Comparison of ENCODE assay signal across 1 cellular context in genomic region chr7:124460555-124460954, GRCh38.
TF ChIP-seq lines count a peak whose summit lies in the region.

No MANE protein-coding gene starts in this region.

TF ChIP-seq in HepG2, 621 proteins besides CTCF, POLR2A, EP300 and RAD21 (continued from another document and continues in another):
- TF ChIP-seq ZNF609 (CRISPR knock-in tag; IDR thresholded peaks at IDR 0.05; ENCODE audit: borderline replicate concordance): peak; percentile 67; the same call in 1 of the 2 replicates
- TF ChIP-seq ESRRA (CRISPR knock-in tag; IDR thresholded peaks at IDR 0.05; ENCODE audit: low read depth): no peak
- TF ChIP-seq, protein P1, sequence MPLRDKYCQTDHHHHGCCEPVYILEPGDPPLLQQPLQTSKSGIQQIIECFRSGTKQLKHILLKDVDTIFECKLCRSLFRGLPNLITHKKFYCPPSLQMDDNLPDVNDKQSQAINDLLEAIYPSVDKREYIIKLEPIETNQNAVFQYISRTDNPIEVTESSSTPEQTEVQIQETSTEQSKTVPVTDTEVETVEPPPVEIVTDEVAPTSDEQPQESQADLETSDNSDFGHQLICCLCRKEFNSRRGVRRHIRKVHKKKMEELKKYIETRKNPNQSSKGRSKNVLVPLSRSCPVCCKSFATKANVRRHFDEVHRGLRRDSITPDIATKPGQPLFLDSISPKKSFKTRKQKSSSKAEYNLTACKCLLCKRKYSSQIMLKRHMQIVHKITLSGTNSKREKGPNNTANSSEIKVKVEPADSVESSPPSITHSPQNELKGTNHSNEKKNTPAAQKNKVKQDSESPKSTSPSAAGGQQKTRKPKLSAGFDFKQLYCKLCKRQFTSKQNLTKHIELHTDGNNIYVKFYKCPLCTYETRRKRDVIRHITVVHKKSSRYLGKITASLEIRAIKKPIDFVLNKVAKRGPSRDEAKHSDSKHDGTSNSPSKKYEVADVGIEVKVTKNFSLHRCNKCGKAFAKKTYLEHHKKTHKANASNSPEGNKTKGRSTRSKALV (CRISPR knock-in tag; IDR thresholded peaks at IDR 0.05): no peak
- TF ChIP-seq NKX3-1 (CRISPR knock-in tag; IDR thresholded peaks at IDR 0.05): no peak
- peak; percentile 72 for TF ChIP-seq GATAD2A (CRISPR knock-in tag; IDR thresholded peaks at IDR 0.05)
- TF ChIP-seq SRSF9 (IDR thresholded peaks at IDR 0.05; ENCODE audit: borderline replicate concordance, insufficient read depth, low read depth, low read length, poor library complexity, severe bottlenecking): no peak
- no peak for TF ChIP-seq MED8 (CRISPR knock-in tag; IDR thresholded peaks at IDR 0.05; ENCODE audit: insufficient replicate concordance)
- TF ChIP-seq SATB2 (CRISPR knock-in tag; IDR thresholded peaks at IDR 0.05): no peak
- TF ChIP-seq, protein P2, sequence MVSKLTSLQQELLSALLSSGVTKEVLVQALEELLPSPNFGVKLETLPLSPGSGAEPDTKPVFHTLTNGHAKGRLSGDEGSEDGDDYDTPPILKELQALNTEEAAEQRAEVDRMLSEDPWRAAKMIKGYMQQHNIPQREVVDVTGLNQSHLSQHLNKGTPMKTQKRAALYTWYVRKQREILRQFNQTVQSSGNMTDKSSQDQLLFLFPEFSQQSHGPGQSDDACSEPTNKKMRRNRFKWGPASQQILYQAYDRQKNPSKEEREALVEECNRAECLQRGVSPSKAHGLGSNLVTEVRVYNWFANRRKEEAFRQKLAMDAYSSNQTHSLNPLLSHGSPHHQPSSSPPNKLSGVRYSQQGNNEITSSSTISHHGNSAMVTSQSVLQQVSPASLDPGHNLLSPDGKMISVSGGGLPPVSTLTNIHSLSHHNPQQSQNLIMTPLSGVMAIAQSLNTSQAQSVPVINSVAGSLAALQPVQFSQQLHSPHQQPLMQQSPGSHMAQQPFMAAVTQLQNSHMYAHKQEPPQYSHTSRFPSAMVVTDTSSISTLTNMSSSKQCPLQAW (CRISPR knock-in tag; IDR thresholded peaks at IDR 0.05): no peak
- no peak for TF ChIP-seq WIZ (CRISPR knock-in tag; IDR thresholded peaks at IDR 0.05)
- no peak for TF ChIP-seq ZNF280D (CRISPR knock-in tag; IDR thresholded peaks at IDR 0.05)
- TF ChIP-seq ZNF660 (CRISPR knock-in tag; IDR thresholded peaks at IDR 0.05; ENCODE audit: borderline replicate concordance, low read depth): no peak
- TF ChIP-seq, protein P3, sequence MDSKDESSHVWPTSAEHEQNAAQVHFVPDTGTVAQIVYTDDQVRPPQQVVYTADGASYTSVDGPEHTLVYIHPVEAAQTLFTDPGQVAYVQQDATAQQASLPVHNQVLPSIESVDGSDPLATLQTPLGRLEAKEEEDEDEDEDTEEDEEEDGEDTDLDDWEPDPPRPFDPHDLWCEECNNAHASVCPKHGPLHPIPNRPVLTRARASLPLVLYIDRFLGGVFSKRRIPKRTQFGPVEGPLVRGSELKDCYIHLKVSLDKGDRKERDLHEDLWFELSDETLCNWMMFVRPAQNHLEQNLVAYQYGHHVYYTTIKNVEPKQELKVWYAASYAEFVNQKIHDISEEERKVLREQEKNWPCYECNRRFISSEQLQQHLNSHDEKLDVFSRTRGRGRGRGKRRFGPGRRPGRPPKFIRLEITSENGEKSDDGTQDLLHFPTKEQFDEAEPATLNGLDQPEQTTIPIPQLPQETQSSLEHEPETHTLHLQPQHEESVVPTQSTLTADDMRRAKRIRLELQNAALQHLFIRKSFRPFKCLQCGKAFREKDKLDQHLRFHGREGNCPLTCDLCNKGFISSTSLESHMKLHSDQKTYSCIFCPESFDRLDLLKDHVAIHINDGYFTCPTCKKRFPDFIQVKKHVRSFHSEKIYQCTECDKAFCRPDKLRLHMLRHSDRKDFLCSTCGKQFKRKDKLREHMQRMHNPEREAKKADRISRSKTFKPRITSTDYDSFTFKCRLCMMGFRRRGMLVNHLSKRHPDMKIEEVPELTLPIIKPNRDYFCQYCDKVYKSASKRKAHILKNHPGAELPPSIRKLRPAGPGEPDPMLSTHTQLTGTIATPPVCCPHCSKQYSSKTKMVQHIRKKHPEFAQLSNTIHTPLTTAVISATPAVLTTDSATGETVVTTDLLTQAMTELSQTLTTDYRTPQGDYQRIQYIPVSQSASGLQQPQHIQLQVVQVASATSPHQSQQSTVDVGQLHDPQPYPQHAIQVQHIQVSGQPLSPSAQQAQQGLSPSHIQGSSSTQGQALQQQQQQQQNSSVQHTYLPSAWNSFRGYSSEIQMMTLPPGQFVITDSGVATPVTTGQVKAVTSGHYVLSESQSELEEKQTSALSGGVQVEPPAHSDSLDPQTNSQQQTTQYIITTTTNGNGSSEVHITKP (CRISPR knock-in tag; IDR thresholded peaks at IDR 0.05; ENCODE audit: low read depth): no peak
- no peak for TF ChIP-seq THYN1 (CRISPR knock-in tag; IDR thresholded peaks at IDR 0.05; ENCODE audit: borderline replicate concordance, low read depth)
- 0 out of 2 replicates have a peak, but pooled peaks have one; percentile 38 for TF ChIP-seq HDAC2 (CRISPR knock-in tag; IDR thresholded peaks at IDR 0.05)
- no peak for TF ChIP-seq ZNF33B (CRISPR knock-in tag; IDR thresholded peaks at IDR 0.05)
- TF ChIP-seq DPF2 (CRISPR knock-in tag; IDR thresholded peaks at IDR 0.05; ENCODE audit: borderline replicate concordance, low read depth): no peak
- TF ChIP-seq SMARCC2 (IDR thresholded peaks at IDR 0.05): no peak
- TF ChIP-seq, protein P4, sequence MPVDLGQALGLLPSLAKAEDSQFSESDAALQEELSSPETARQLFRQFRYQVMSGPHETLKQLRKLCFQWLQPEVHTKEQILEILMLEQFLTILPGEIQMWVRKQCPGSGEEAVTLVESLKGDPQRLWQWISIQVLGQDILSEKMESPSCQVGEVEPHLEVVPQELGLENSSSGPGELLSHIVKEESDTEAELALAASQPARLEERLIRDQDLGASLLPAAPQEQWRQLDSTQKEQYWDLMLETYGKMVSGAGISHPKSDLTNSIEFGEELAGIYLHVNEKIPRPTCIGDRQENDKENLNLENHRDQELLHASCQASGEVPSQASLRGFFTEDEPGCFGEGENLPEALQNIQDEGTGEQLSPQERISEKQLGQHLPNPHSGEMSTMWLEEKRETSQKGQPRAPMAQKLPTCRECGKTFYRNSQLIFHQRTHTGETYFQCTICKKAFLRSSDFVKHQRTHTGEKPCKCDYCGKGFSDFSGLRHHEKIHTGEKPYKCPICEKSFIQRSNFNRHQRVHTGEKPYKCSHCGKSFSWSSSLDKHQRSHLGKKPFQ (CRISPR knock-in tag; IDR thresholded peaks at IDR 0.05; ENCODE audit: insufficient replicate concordance): no peak
- TF ChIP-seq, protein P5, sequence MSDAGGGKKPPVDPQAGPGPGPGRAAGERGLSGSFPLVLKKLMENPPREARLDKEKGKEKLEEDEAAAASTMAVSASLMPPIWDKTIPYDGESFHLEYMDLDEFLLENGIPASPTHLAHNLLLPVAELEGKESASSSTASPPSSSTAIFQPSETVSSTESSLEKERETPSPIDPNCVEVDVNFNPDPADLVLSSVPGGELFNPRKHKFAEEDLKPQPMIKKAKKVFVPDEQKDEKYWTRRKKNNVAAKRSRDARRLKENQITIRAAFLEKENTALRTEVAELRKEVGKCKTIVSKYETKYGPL (CRISPR knock-in tag; IDR thresholded peaks at IDR 0.05): no peak
- no peak for TF ChIP-seq DR1 (CRISPR knock-in tag; IDR thresholded peaks at IDR 0.05)
- TF ChIP-seq HMG20A (CRISPR knock-in tag; IDR thresholded peaks at IDR 0.05; ENCODE audit: borderline replicate concordance): peak; percentile 44; the same call in 1 of the 2 replicates
- TF ChIP-seq TSC22D2 (CRISPR knock-in tag; IDR thresholded peaks at IDR 0.05; ENCODE audit: borderline replicate concordance): no peak
- no peak for TF ChIP-seq MEIS1 (CRISPR knock-in tag; IDR thresholded peaks at IDR 0.05; ENCODE audit: borderline replicate concordance)
- TF ChIP-seq CEBPB (IDR thresholded peaks at IDR 0.05; ENCODE audit: borderline replicate concordance, low read depth, low read length): peak; percentile 30; the same call in 1 of the 2 replicates
- TF ChIP-seq ZNF367 (CRISPR knock-in tag; IDR thresholded peaks at IDR 0.05; ENCODE audit: borderline replicate concordance): no peak
- no peak for TF ChIP-seq KAT8 (CRISPR knock-in tag; IDR thresholded peaks at IDR 0.05)
- 0 out of 2 replicates have a peak, but pooled peaks have one; percentile 32 for TF ChIP-seq NR2F6 (IDR thresholded peaks at IDR 0.05)
- no peak for TF ChIP-seq NR2F6 (CRISPR knock-in tag; IDR thresholded peaks at IDR 0.05)
- TF ChIP-seq, protein P6, sequence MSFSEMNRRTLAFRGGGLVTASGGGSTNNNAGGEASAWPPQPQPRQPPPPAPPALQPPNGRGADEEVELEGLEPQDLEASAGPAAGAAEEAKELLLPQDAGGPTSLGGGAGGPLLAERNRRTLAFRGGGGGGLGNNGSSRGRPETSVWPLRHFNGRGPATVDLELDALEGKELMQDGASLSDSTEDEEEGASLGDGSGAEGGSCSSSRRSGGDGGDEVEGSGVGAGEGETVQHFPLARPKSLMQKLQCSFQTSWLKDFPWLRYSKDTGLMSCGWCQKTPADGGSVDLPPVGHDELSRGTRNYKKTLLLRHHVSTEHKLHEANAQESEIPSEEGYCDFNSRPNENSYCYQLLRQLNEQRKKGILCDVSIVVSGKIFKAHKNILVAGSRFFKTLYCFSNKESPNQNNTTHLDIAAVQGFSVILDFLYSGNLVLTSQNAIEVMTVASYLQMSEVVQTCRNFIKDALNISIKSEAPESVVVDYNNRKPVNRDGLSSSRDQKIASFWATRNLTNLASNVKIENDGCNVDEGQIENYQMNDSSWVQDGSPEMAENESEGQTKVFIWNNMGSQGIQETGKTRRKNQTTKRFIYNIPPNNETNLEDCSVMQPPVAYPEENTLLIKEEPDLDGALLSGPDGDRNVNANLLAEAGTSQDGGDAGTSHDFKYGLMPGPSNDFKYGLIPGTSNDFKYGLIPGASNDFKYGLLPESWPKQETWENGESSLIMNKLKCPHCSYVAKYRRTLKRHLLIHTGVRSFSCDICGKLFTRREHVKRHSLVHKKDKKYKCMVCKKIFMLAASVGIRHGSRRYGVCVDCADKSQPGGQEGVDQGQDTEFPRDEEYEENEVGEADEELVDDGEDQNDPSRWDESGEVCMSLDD (CRISPR knock-in tag; IDR thresholded peaks at IDR 0.05; ENCODE audit: borderline replicate concordance): no peak
- TF ChIP-seq ZNF101 (CRISPR knock-in tag; IDR thresholded peaks at IDR 0.05; ENCODE audit: borderline replicate concordance, low read depth): no peak
- no peak for TF ChIP-seq ZNF652 (CRISPR knock-in tag; IDR thresholded peaks at IDR 0.05; ENCODE audit: borderline replicate concordance, low read depth)
- TF ChIP-seq HOXA9 (CRISPR knock-in tag; IDR thresholded peaks at IDR 0.05; ENCODE audit: borderline replicate concordance): no peak
- TF ChIP-seq, protein P7, sequence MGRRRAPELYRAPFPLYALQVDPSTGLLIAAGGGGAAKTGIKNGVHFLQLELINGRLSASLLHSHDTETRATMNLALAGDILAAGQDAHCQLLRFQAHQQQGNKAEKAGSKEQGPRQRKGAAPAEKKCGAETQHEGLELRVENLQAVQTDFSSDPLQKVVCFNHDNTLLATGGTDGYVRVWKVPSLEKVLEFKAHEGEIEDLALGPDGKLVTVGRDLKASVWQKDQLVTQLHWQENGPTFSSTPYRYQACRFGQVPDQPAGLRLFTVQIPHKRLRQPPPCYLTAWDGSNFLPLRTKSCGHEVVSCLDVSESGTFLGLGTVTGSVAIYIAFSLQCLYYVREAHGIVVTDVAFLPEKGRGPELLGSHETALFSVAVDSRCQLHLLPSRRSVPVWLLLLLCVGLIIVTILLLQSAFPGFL (CRISPR knock-in tag; IDR thresholded peaks at IDR 0.05): no peak
- TF ChIP-seq ZNF34 (CRISPR knock-in tag; IDR thresholded peaks at IDR 0.05; ENCODE audit: borderline replicate concordance): no peak
- TF ChIP-seq ZNF264 (CRISPR knock-in tag; IDR thresholded peaks at IDR 0.05): no peak
- TF ChIP-seq ZFP82 (CRISPR knock-in tag; IDR thresholded peaks at IDR 0.05; ENCODE audit: borderline replicate concordance): no peak
